ENCODE assay signal across 27 cellular contexts in the genomic region with DNA sequence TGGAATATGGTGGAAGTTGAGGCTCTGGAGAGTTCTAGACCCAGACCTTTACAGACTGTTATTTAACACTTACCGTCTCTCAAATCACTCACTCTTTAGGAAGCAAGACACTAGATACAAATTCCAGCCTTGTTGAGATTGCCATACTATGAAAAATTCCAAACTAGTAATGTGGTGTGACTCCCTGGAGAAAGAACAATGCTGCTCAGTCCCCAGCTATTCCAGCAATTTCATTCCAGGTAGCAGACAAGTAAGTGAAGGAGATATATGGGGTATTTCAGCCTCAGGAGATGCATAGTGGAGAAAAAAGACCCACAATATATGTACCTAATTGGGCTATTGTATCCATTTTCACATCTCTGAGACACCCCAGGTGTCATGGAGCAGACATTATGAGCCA.
"Had no signal": no experiment of that assay in that cellular context is flagged by ENCODE, and none has a peak within 500 bp of the region (broad histone marks: within the 10 kb centered on the region; RNA-seq: fewer than 3 reads in every experiment).

No MANE protein-coding gene starts in this region.

- DNase-seq: colonic mucosa; cortex of kidney; dermis blood vessel endothelial cell; dorsolateral prefrontal cortex; effector CD4-positive, alpha-beta T cell; effector CD8-positive, alpha-beta T cell; effector memory CD4-positive, alpha-beta T cell; effector memory CD8-positive, alpha-beta T cell; erythroblast; esophagus squamous epithelium; foreskin fibroblast; foreskin keratinocyte; foreskin melanocyte; gastrocnemius medialis; glutamatergic neuron; head of caudate nucleus; heart left ventricle; heart right ventricle had no signal

- FAIRE-seq: colon, endometrium, endothelial cell of umbilical vein, frontal cortex had no signal

- H3K4me1 ChIP-seq: colonic mucosa, esophagus muscularis mucosa, esophagus squamous epithelium, foreskin keratinocyte, gastrocnemius medialis, gastroesophageal sphincter, heart left ventricle, heart right ventricle had no signal

- H3K36me3 ChIP-seq: colonic mucosa, esophagus muscularis mucosa, esophagus squamous epithelium, gastrocnemius medialis, gastroesophageal sphincter, heart left ventricle, heart right ventricle had no signal

- H3K9me3 ChIP-seq: colonic mucosa, gastrocnemius medialis had no signal

- H3K4me3 Mint-ChIP-seq: dendritic cell treated with granulocyte-macrophage colony-stimulating factor and Interleukin-4, amounts not matched to agents 40 ng/mL and 50 ng/mL, for 4 days; effector memory CD8-positive, alpha-beta T cell had no signal

- H3K27ac Mint-ChIP-seq: dendritic cell treated with granulocyte-macrophage colony-stimulating factor and Interleukin-4, amounts not matched to agents 40 ng/mL and 50 ng/mL, for 4 days; effector memory CD8-positive, alpha-beta T cell had no signal

- H3K27ac ChIP-seq: colonic mucosa, coronary artery, epithelial cell of prostate, esophagus muscularis mucosa, esophagus squamous epithelium, foreskin keratinocyte, gastrocnemius medialis, gastroesophageal sphincter, heart left ventricle, heart right ventricle had no signal

- H3K27me3 ChIP-seq: colonic mucosa, dorsolateral prefrontal cortex, esophagus muscularis mucosa, esophagus squamous epithelium, foreskin keratinocyte, gastrocnemius medialis, gastroesophageal sphincter, heart left ventricle, heart right ventricle had no signal

- H3K27me3 Mint-ChIP-seq: dendritic cell treated with granulocyte-macrophage colony-stimulating factor and Interleukin-4, amounts not matched to agents 40 ng/mL and 50 ng/mL, for 4 days; effector memory CD8-positive, alpha-beta T cell had no signal

- H3K4me3 ChIP-seq: colonic mucosa, coronary artery, dorsolateral prefrontal cortex, esophagus muscularis mucosa, esophagus squamous epithelium, gastrocnemius medialis, gastroesophageal sphincter, heart left ventricle, heart right ventricle had no signal
